ENCODE assay signal across 9 cellular contexts in genomic region chr12:71746983-71747611, GRCh38. TPM values are rescaled to one million over a fixed set of nuclear protein-coding genes. Genes with fewer than 3 reads are reported as not detected.
A peak's percentile ranks its signal among the peaks of the same experiment; 100 is the strongest.
DNase-seq lines count a peak whose midpoint lies in the region; ATAC-seq and TF ChIP-seq lines count a peak whose summit lies in the region.
"Had no signal": no experiment of that assay in that cellular context is flagged by ENCODE, and none has a peak within 500 bp of the region (broad histone marks: within the 10 kb centered on the region; RNA-seq: fewer than 3 reads in every experiment).

No MANE protein-coding gene starts in this region.

- no peak overlapping the region for H3K27ac Mint-ChIP-seq in activated CD8-positive, alpha-beta T cell treated with anti-CD3 and anti-CD28 coated beads, Interleukin-2, amount 10 ng/mL, durations not matched to agents 7 days and 5 days
- no peak overlapping the region for H3K27ac Mint-ChIP-seq in naive thymus-derived CD8-positive, alpha-beta T cell
- no peak overlapping the region for H3K27ac Mint-ChIP-seq in type B pancreatic cell
- H3K27ac Mint-ChIP-seq: dendritic cell treated with granulocyte-macrophage colony-stimulating factor and Interleukin-4, amounts not matched to agents 40 ng/mL and 50 ng/mL, for 4 days had no signal

- H3K27me3 Mint-ChIP-seq in activated CD8-positive, alpha-beta T cell treated with anti-CD3 and anti-CD28 coated beads, Interleukin-2, amount 10 ng/mL, durations not matched to agents 7 days and 5 days (ENCODE audit: low read depth), result peaks cover 37% of the 10 kb centered on the region
- peaks cover 5 to 16% (median 11%) of the 10 kb centered on the region in 5 donors for H3K27me3 Mint-ChIP-seq in naive thymus-derived CD8-positive, alpha-beta T cell
- peaks cover 42% of the 10 kb centered on the region for H3K27me3 Mint-ChIP-seq in type B pancreatic cell

- TF ChIP-seq CTCF in type B pancreatic cell (conservative IDR thresholded peaks at IDR 0.05), result peak; percentile 82

- H3K9me3 Mint-ChIP-seq in activated CD8-positive, alpha-beta T cell treated with anti-CD3 and anti-CD28 coated beads, Interleukin-2, amount 10 ng/mL, durations not matched to agents 7 days and 5 days (ENCODE audit: insufficient read depth), result no peaks in the 10 kb centered on the region
- no peaks in the 10 kb centered on the region for H3K9me3 Mint-ChIP-seq in naive thymus-derived CD8-positive, alpha-beta T cell
- H3K9me3 Mint-ChIP-seq in type B pancreatic cell, result no peaks in the 10 kb centered on the region
- H3K9me3 Mint-ChIP-seq: dendritic cell treated with granulocyte-macrophage colony-stimulating factor and Interleukin-4, amounts not matched to agents 40 ng/mL and 50 ng/mL, for 4 days had no signal

- no peak for TF ChIP-seq POLR2A in erythroblast (IDR thresholded peaks at IDR 0.05; ENCODE audit: low read length)

- CTCF ChIA-PET in activated CD8-positive, alpha-beta T cell treated with anti-CD3 and anti-CD28 coated beads, Interleukin-2, amount 10 ng/mL, durations not matched to agents 7 days and 5 days (lab: Charles Lee), result interaction anchor here (0.6 to 8.4 kb wide), 56 partner anchors 9 to 1013 kb away, joined by 3 to 75 read pairs (median 5); partner anchors contain the start of genes TBC1D15, THAP2, TMEM19 and ZFC3H1

- peak; percentile 83 for ATAC-seq in GM19468 (IDR thresholded peaks at IDR 0.05; ENCODE audit: extremely low read depth, unreplicated experiment)
- ATAC-seq in HG03469 (IDR thresholded peaks at IDR 0.05; ENCODE audit: unreplicated experiment), result peak; percentile 88
- ATAC-seq in activated CD8-positive, alpha-beta T cell treated with anti-CD3 and anti-CD28 coated beads, Interleukin-2, amount 10 ng/mL, durations not matched to agents 7 days and 5 days, result peak; percentile 77
- ATAC-seq in naive thymus-derived CD8-positive, alpha-beta T cell, result peak; percentile 89 to 94

- H3K4me1 Mint-ChIP-seq in activated CD8-positive, alpha-beta T cell treated with anti-CD3 and anti-CD28 coated beads, Interleukin-2, amount 10 ng/mL, durations not matched to agents 7 days and 5 days (ENCODE audit: low read depth), result no peaks in the 10 kb centered on the region
- H3K4me1 Mint-ChIP-seq in naive thymus-derived CD8-positive, alpha-beta T cell, result no peaks in the 10 kb centered on the region
- no peaks in the 10 kb centered on the region for H3K4me1 Mint-ChIP-seq in type B pancreatic cell (ENCODE audit: unreplicated experiment)

- DNase-seq in DMS53 treated with DMSO at 0.1 percent for 48 hours (lab: John Stamatoyannopoulos, UW; ENCODE audit: unreplicated experiment), result peak; percentile 76
- peak; percentile 77 for DNase-seq in NCI-H82 (lab: John Stamatoyannopoulos, UW)
- peak; percentile 60 for DNase-seq in activated CD8-positive, alpha-beta T cell treated with anti-CD3 and anti-CD28 coated beads, Interleukin-2, amount 10 ng/mL, durations not matched to agents 7 days and 5 days
- peak; percentile 69 to 78 for DNase-seq in erythroblast (lab: John Stamatoyannopoulos, UW)
- peak; percentile 7 to 71 (median 52) for DNase-seq in naive thymus-derived CD8-positive, alpha-beta T cell
- no peak for DNase-seq in type B pancreatic cell (ENCODE audit: extremely low spot score, unreplicated experiment)

- H3K4me3 Mint-ChIP-seq in activated CD8-positive, alpha-beta T cell treated with anti-CD3 and anti-CD28 coated beads, Interleukin-2, amount 10 ng/mL, durations not matched to agents 7 days and 5 days, result no peak overlapping the region
- no peak overlapping the region for H3K4me3 Mint-ChIP-seq in naive thymus-derived CD8-positive, alpha-beta T cell
- H3K4me3 Mint-ChIP-seq in type B pancreatic cell, result no peak overlapping the region
- H3K4me3 Mint-ChIP-seq: dendritic cell treated with granulocyte-macrophage colony-stimulating factor and Interleukin-4, amounts not matched to agents 40 ng/mL and 50 ng/mL, for 4 days had no signal

- H3K36me3 Mint-ChIP-seq in activated CD8-positive, alpha-beta T cell treated with anti-CD3 and anti-CD28 coated beads, Interleukin-2, amount 10 ng/mL, durations not matched to agents 7 days and 5 days (ENCODE audit: low read depth), result no peaks in the 10 kb centered on the region
- no peaks in the 10 kb centered on the region for H3K36me3 Mint-ChIP-seq in naive thymus-derived CD8-positive, alpha-beta T cell
- H3K36me3 Mint-ChIP-seq in type B pancreatic cell, result no peaks in the 10 kb centered on the region

- POLR2A ChIA-PET in activated CD8-positive, alpha-beta T cell treated with anti-CD3 and anti-CD28 coated beads, Interleukin-2, amount 10 ng/mL, durations not matched to agents 7 days and 5 days (lab: Charles Lee), result interaction anchor here (1.8 kb wide), 1 partner anchor 83 kb away, joined by 6 read pairs; the partner anchor contains the start of genes THAP2 and ZFC3H1
- POLR2A ChIA-PET in naive thymus-derived CD8-positive, alpha-beta T cell (lab: Charles Lee), result interaction anchor here (1.5 to 2.3 kb wide), 2 partner anchors 61 to 84 kb away, joined by 4 to 24 read pairs; partner anchors contain the start of genes THAP2 and ZFC3H1

RNA-seq across cellular contexts. Expression of gene RAB21, which starts 7.6 kb away (rescaled TPM):
- total RNA-seq in activated CD8-positive, alpha-beta T cell treated with anti-CD3 and anti-CD28 coated beads, Interleukin-2, amount 10 ng/mL, durations not matched to agents 7 days and 5 days, result 10 to 100 TPM; 55.7 to 56.3 TPM
- total RNA-seq in naive thymus-derived CD8-positive, alpha-beta T cell, result 10 to 100 TPM; 73.9 to 88.5 TPM
- 10 to 100 TPM; 22.3 to 41.0 (median 34.7) TPM for polyA plus RNA-seq in naive thymus-derived CD8-positive, alpha-beta T cell
- total RNA-seq in type B pancreatic cell (ENCODE audit: low replicate concordance), result 53.8 and 59.7 TPM in 2 replicates
